In the genomic region with DNA sequence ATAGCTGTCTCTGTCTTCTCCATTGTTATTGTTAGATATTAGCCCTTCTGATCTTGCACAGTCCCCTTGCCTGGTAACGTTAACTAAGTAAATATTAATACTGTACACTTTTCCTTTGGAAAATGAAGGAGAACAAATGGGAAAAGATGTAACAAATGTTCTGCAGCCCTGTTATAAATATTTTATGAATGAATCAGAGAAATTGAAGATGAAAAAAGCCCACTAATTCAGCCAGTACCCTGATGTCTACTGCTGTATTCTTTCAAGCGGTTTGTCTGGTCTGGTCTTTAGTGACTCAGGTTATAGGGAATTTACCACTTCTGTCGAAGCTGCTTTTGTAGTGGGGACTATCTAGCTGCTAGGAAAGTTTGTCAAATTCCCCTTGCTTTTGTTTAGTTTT, we compare ENCODE assay signal across 12 cellular contexts.
DNase-seq lines count a peak whose midpoint lies in the region; ATAC-seq, FAIRE-seq and TF ChIP-seq lines count a peak whose summit lies in the region.
"Had no signal": no experiment of that assay in that cellular context is flagged by ENCODE, and none has a peak within 500 bp of the region (broad histone marks: within the 10 kb centered on the region; RNA-seq: fewer than 3 reads in every experiment).

No MANE protein-coding gene starts in this region.

- H4K8ac ChIP-seq in trophoblast cell (ENCODE audit: low read depth, low read length): no peak overlapping the region

- H3K36me3 ChIP-seq in astrocyte (ENCODE audit: insufficient read depth, low read length): no peaks in the 10 kb centered on the region
- peaks cover 2% of the 10 kb centered on the region in 2 experiments for H3K36me3 ChIP-seq in trophoblast cell (ENCODE audit: control insufficient read depth in 1 of 2, insufficient read depth in 2 of 2, low read length in 2 of 2)
- H3K36me3 ChIP-seq: right atrium auricular region had no signal

- WGBS in trophoblast cell (ENCODE audit: extremely low coverage, insufficient coverage, insufficient read length): no CpG with 5 or more reads among the region's 3 CpGs

- no peaks in the 10 kb centered on the region for H4K20me1 ChIP-seq in astrocyte (ENCODE audit: insufficient read depth, low read length)

- H3K9me3 ChIP-seq in astrocyte (ENCODE audit: insufficient read depth, low read depth, low read length) (no peaks in the 10 kb centered on the region), trophoblast cell (ENCODE audit: insufficient read depth, low read depth, low read length) (peaks cover 2% of the 10 kb centered on the region)

- peaks cover 2% of the 10 kb centered on the region for H3K36me3 Mint-ChIP-seq in activated CD4-positive, alpha-beta T cell treated with anti-CD3 and anti-CD28 coated beads, Interleukin-2, amount 10 ng/mL, durations not matched to agents 24 days and 14 days (ENCODE audit: low read depth)
- H3K36me3 Mint-ChIP-seq in astrocyte (ENCODE audit: low read depth, unreplicated experiment): peaks cover 7% of the 10 kb centered on the region

- intact Hi-C loops in activated CD4-positive, alpha-beta T cell treated with anti-CD3 and anti-CD28 coated beads, Interleukin-2, amount 10 ng/mL, durations not matched to agents 24 days and 14 days (cut with micrococcal nuclease): loop anchor here (2.0 to 10.0 kb wide), 8 partner anchors 46 to 906 kb away; no protein-coding TSS in a partner anchor

- TF ChIP-seq CTCF in astrocyte (IDR thresholded peaks at IDR 0.05; ENCODE audit: insufficient read depth, low read depth, low read length): no peak

- H3K4me1 ChIP-seq in astrocyte (ENCODE audit: insufficient read depth, low read length) (peaks cover 41% of the 10 kb centered on the region), trophoblast cell (ENCODE audit: control insufficient read depth in 1 of 2, insufficient read depth in 2 of 2, low read length in 2 of 2) (peaks cover 9 to 16% of the 10 kb centered on the region in 2 experiments)

- no peak overlapping the region for H2BK12ac ChIP-seq in trophoblast cell (ENCODE audit: low read length)

- peak overlapping the region; percentile 47 for H3K4me3 Mint-ChIP-seq in activated CD4-positive, alpha-beta T cell treated with anti-CD3 and anti-CD28 coated beads, Interleukin-2, amount 10 ng/mL, durations not matched to agents 24 days and 14 days
- H3K4me3 Mint-ChIP-seq in astrocyte (ENCODE audit: unreplicated experiment): peak overlapping the region; percentile 48
- H3K4me3 Mint-ChIP-seq: central memory CD8-positive, alpha-beta T cell had no signal

- no peak overlapping the region for H4K91ac ChIP-seq in trophoblast cell (ENCODE audit: low read depth, low read length)

- H3K79me2 ChIP-seq in astrocyte (ENCODE audit: insufficient read depth, low read length) (no peaks in the 10 kb centered on the region), trophoblast cell (ENCODE audit: control insufficient read depth, insufficient read depth, low read length, poor library complexity) (peaks cover 6% of the 10 kb centered on the region)

- H3K4me2 ChIP-seq in astrocyte (ENCODE audit: low read length): peak overlapping the region; percentile 70
- no peak overlapping the region for H3K4me2 ChIP-seq in trophoblast cell (ENCODE audit: low read length)

- H3K9ac ChIP-seq in astrocyte (ENCODE audit: low read length): peak overlapping the region; percentile 69
- no peak overlapping the region for H3K9ac ChIP-seq in trophoblast cell (ENCODE audit: low read length)

- H3K79me1 ChIP-seq in trophoblast cell (ENCODE audit: low read length): peaks cover 19% of the 10 kb centered on the region

- no peak overlapping the region for H3K18ac ChIP-seq in trophoblast cell (ENCODE audit: low read length)

- no peak overlapping the region for H2BK120ac ChIP-seq in trophoblast cell (ENCODE audit: insufficient read depth, low read length, poor library complexity)

- H3K4me1 Mint-ChIP-seq in activated CD4-positive, alpha-beta T cell treated with anti-CD3 and anti-CD28 coated beads, Interleukin-2, amount 10 ng/mL, durations not matched to agents 24 days and 14 days: peaks cover 33% of the 10 kb centered on the region
- peaks cover 66% of the 10 kb centered on the region for H3K4me1 Mint-ChIP-seq in astrocyte (ENCODE audit: low read depth, unreplicated experiment)

- H3K27me3 ChIP-seq in astrocyte (ENCODE audit: insufficient read depth, low read length) (no peaks in the 10 kb centered on the region), trophoblast cell (ENCODE audit: insufficient read depth, low read length) (no peaks in the 10 kb centered on the region)
- H3K27me3 ChIP-seq: right atrium auricular region had no signal

- no peak overlapping the region for H2AK5ac ChIP-seq in trophoblast cell (ENCODE audit: low read length)

- no peak overlapping the region for H3K4ac ChIP-seq in trophoblast cell (ENCODE audit: low read depth, low read length)

- DNase-seq in activated CD4-positive, alpha-beta T cell treated with anti-CD3 and anti-CD28 coated beads, Interleukin-2, amount 10 ng/mL, durations not matched to agents 24 days and 14 days: no peak
- no peak for DNase-seq in activated CD4-positive, alpha-beta T cell treated with anti-CD3 and anti-CD28 coated beads, Interleukin-2, amount 50 U/mL, for 48 hours
- DNase-seq in astrocyte (ENCODE audit: low read depth) (peak; percentile 96), trophoblast cell (peak; percentile 30 to 78), KG1 (lab: John Stamatoyannopoulos, UW) (no peak), caudate nucleus (lab: John Stamatoyannopoulos, UW) (no peak), NCI-H2196 treated with DMSO at 0.1 percent for 48 hours (lab: John Stamatoyannopoulos, UW; ENCODE audit: unreplicated experiment) (no peak)
- DNase-seq: AML-193, left cardiac atrium had no signal

- H2AFZ ChIP-seq in astrocyte (ENCODE audit: low read depth, low read length): no peak overlapping the region
- H2AFZ ChIP-seq in trophoblast cell (ENCODE audit: insufficient read depth, low read length, poor library complexity): no peak overlapping the region

- H3K9me3 Mint-ChIP-seq in activated CD4-positive, alpha-beta T cell treated with anti-CD3 and anti-CD28 coated beads, Interleukin-2, amount 10 ng/mL, durations not matched to agents 24 days and 14 days: peaks cover 3% of the 10 kb centered on the region
- H3K9me3 Mint-ChIP-seq in astrocyte (ENCODE audit: unreplicated experiment): no peaks in the 10 kb centered on the region
- H3K9me3 Mint-ChIP-seq: central memory CD8-positive, alpha-beta T cell had no signal

- H3K27ac ChIP-seq in astrocyte (ENCODE audit: low read depth, low read length): peak overlapping the region; percentile 91
- H3K27ac ChIP-seq in trophoblast cell (ENCODE audit: low read depth, low read length): no peak overlapping the region
- no peak overlapping the region for H3K27ac ChIP-seq in caudate nucleus (ENCODE audit: low read depth, low read length)
- H3K27ac ChIP-seq: right atrium auricular region had no signal

- ATAC-seq in HG02884 (IDR thresholded peaks at IDR 0.05; ENCODE audit: unreplicated experiment): peak; percentile 68
- ATAC-seq: left cardiac atrium had no signal

- no peak overlapping the region for H2BK5ac ChIP-seq in trophoblast cell (ENCODE audit: low read depth, low read length, poor library complexity)

- H3K27ac Mint-ChIP-seq in activated CD4-positive, alpha-beta T cell treated with anti-CD3 and anti-CD28 coated beads, Interleukin-2, amount 10 ng/mL, durations not matched to agents 24 days and 14 days: peak overlapping the region; percentile 92
- H3K27ac Mint-ChIP-seq in astrocyte (ENCODE audit: unreplicated experiment): peak overlapping the region; percentile 99

- H3K14ac ChIP-seq in trophoblast cell (ENCODE audit: low read length): no peak overlapping the region

- peak overlapping the region; percentile 2 for H3K4me3 ChIP-seq in astrocyte (ENCODE audit: insufficient read depth, low read depth, low read length)
- H3K4me3 ChIP-seq in trophoblast cell (ENCODE audit: low read depth, low read length): no peak overlapping the region
- H3K4me3 ChIP-seq: right atrium auricular region had no signal

- no peak for FAIRE-seq in astrocyte (lab: Jason Lieb, UNC)

- no peak overlapping the region for H3K23ac ChIP-seq in trophoblast cell (ENCODE audit: low read length)

- H3K27me3 Mint-ChIP-seq in activated CD4-positive, alpha-beta T cell treated with anti-CD3 and anti-CD28 coated beads, Interleukin-2, amount 10 ng/mL, durations not matched to agents 24 days and 14 days: no peaks in the 10 kb centered on the region
- H3K27me3 Mint-ChIP-seq in astrocyte (ENCODE audit: low read depth, unreplicated experiment): no peaks in the 10 kb centered on the region
- H3K27me3 Mint-ChIP-seq: central memory CD8-positive, alpha-beta T cell had no signal

- no peak overlapping the region for H4K12ac ChIP-seq in trophoblast cell (ENCODE audit: low read depth, low read length)

Comparison
In these comparisons a context has a peak if more than half of its experiments do, and no peak if none do; other contexts are left out.
1. DNase-seq: peak in astrocyte (single experiment) and trophoblast cell (2 of 2); none in activated CD4-positive, alpha-beta T cell treated with anti-CD3 and anti-CD28 coated beads, Interleukin-2, amount 10 ng/mL, durations not matched to agents 24 days and 14 days (single experiment), activated CD4-positive, alpha-beta T cell treated with anti-CD3 and anti-CD28 coated beads, Interleukin-2, amount 50 U/mL, for 48 hours (0 of 2), KG1 (single experiment), caudate nucleus (0 of 61) and NCI-H2196 treated with DMSO at 0.1 percent for 48 hours (single experiment).